1 cellular context compared by ENCODE assay signal in the genomic region with DNA sequence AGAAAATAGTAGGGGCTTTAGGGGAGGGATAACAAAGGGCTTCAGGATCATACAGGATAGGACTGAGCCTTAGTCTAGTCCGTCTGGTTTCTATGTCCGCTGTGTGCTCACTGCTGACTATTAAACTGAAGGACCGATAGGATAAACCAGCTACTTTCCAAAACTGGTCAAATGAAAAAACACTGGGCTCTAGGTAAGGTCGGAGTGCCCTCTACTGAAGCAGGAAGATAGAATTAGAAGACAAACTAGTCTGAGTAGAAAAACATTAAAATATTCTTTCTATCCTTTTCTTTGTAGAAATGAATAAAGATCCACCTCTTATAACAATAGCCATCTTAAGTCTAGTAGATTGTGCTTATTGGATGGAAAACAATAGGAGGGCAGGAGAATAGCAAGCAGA.
TF ChIP-seq lines count a peak whose summit lies in the region.

No MANE protein-coding gene starts in this region.

TF ChIP-seq in A549, 52 proteins besides CTCF, POLR2A, EP300 and RAD21 (continued from another document):
- TF ChIP-seq, protein P1, sequence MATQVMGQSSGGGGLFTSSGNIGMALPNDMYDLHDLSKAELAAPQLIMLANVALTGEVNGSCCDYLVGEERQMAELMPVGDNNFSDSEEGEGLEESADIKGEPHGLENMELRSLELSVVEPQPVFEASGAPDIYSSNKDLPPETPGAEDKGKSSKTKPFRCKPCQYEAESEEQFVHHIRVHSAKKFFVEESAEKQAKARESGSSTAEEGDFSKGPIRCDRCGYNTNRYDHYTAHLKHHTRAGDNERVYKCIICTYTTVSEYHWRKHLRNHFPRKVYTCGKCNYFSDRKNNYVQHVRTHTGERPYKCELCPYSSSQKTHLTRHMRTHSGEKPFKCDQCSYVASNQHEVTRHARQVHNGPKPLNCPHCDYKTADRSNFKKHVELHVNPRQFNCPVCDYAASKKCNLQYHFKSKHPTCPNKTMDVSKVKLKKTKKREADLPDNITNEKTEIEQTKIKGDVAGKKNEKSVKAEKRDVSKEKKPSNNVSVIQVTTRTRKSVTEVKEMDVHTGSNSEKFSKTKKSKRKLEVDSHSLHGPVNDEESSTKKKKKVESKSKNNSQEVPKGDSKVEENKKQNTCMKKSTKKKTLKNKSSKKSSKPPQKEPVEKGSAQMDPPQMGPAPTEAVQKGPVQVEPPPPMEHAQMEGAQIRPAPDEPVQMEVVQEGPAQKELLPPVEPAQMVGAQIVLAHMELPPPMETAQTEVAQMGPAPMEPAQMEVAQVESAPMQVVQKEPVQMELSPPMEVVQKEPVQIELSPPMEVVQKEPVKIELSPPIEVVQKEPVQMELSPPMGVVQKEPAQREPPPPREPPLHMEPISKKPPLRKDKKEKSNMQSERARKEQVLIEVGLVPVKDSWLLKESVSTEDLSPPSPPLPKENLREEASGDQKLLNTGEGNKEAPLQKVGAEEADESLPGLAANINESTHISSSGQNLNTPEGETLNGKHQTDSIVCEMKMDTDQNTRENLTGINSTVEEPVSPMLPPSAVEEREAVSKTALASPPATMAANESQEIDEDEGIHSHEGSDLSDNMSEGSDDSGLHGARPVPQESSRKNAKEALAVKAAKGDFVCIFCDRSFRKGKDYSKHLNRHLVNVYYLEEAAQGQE (IDR thresholded peaks at IDR 0.05): no peak
- no peak for TF ChIP-seq CHD4 (IDR thresholded peaks at IDR 0.05; ENCODE audit: borderline replicate concordance)
- no peak for TF ChIP-seq TP53 (CRISPR knock-in tag; IDR thresholded peaks at IDR 0.05)
- TF ChIP-seq, protein P2, sequence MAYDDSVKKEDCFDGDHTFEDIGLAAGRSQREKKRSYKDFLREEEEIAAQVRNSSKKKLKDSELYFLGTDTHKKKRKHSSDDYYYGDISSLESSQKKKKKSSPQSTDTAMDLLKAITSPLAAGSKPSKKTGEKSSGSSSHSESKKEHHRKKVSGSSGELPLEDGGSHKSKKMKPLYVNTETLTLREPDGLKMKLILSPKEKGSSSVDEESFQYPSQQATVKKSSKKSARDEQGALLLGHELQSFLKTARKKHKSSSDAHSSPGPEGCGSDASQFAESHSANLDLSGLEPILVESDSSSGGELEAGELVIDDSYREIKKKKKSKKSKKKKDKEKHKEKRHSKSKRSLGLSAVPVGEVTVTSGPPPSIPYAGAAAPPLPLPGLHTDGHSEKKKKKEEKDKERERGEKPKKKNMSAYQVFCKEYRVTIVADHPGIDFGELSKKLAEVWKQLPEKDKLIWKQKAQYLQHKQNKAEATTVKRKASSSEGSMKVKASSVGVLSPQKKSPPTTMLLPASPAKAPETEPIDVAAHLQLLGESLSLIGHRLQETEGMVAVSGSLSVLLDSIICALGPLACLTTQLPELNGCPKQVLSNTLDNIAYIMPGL (CRISPR knock-in tag; IDR thresholded peaks at IDR 0.05; ENCODE audit: borderline replicate concordance): no peak
- TF ChIP-seq SREBF2 (IDR thresholded peaks at IDR 0.05): no peak
- no peak for TF ChIP-seq NPAS2 (CRISPR knock-in tag; IDR thresholded peaks at IDR 0.05; ENCODE audit: borderline replicate concordance)
- TF ChIP-seq MYC (IDR thresholded peaks at IDR 0.05; ENCODE audit: borderline replicate concordance, low read length): no peak
- TF ChIP-seq, protein P3, sequence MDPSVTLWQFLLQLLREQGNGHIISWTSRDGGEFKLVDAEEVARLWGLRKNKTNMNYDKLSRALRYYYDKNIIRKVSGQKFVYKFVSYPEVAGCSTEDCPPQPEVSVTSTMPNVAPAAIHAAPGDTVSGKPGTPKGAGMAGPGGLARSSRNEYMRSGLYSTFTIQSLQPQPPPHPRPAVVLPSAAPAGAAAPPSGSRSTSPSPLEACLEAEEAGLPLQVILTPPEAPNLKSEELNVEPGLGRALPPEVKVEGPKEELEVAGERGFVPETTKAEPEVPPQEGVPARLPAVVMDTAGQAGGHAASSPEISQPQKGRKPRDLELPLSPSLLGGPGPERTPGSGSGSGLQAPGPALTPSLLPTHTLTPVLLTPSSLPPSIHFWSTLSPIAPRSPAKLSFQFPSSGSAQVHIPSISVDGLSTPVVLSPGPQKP (IDR thresholded peaks at IDR 0.05; ENCODE audit: low read depth, low read length): no peak
- TF ChIP-seq, protein P4, sequence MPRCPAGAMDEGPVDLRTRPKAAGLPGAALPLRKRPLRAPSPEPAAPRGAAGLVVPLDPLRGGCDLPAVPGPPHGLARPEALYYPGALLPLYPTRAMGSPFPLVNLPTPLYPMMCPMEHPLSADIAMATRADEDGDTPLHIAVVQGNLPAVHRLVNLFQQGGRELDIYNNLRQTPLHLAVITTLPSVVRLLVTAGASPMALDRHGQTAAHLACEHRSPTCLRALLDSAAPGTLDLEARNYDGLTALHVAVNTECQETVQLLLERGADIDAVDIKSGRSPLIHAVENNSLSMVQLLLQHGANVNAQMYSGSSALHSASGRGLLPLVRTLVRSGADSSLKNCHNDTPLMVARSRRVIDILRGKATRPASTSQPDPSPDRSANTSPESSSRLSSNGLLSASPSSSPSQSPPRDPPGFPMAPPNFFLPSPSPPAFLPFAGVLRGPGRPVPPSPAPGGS (IDR thresholded peaks at IDR 0.05): no peak
- no peak for TF ChIP-seq HDAC2 (IDR thresholded peaks at IDR 0.05)
- no peak for TF ChIP-seq RARB (CRISPR knock-in tag; IDR thresholded peaks at IDR 0.05)
- TF ChIP-seq JUN (IDR thresholded peaks at IDR 0.05): no peak
- no peak for TF ChIP-seq MAZ (IDR thresholded peaks at IDR 0.05; ENCODE audit: borderline replicate concordance, low read depth, low read length)
- TF ChIP-seq, protein P5, sequence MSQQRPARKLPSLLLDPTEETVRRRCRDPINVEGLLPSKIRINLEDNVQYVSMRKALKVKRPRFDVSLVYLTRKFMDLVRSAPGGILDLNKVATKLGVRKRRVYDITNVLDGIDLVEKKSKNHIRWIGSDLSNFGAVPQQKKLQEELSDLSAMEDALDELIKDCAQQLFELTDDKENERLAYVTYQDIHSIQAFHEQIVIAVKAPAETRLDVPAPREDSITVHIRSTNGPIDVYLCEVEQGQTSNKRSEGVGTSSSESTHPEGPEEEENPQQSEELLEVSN (IDR thresholded peaks at IDR 0.05; ENCODE audit: borderline replicate concordance, low read depth): no peak
- no peak for TF ChIP-seq HOXA7 (CRISPR knock-in tag; IDR thresholded peaks at IDR 0.05)
- TF ChIP-seq, protein P6, sequence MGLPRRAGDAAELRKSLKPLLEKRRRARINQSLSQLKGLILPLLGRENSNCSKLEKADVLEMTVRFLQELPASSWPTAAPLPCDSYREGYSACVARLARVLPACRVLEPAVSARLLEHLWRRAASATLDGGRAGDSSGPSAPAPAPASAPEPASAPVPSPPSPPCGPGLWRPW (IDR thresholded peaks at IDR 0.05): no peak
